ENCODE assay signal across 29 cellular contexts in genomic region chr15:77724649-77725048, GRCh38.
"Had no signal": no experiment of that assay in that cellular context is flagged by ENCODE, and none has a peak within 500 bp of the region (broad histone marks: within the 10 kb centered on the region; RNA-seq: fewer than 3 reads in every experiment).

No MANE protein-coding gene starts in this region.

- H3K27ac ChIP-seq: body of pancreas, brain microvascular endothelial cell, breast epithelium, WERI-Rb-1 had no signal

- H3K36me3 ChIP-seq: brain microvascular endothelial cell, breast epithelium, WERI-Rb-1 had no signal

- H3K4me3 ChIP-seq: body of pancreas, breast epithelium had no signal

- DNase-seq: activated CD4-positive, alpha-beta memory T cell treated with anti-CD3 and anti-CD28 coated beads, Interleukin-2, amount 10 ng/mL, durations not matched to agents 7 days and 5 days; activated CD4-positive, alpha-beta T cell treated with anti-CD3 and anti-CD28 coated beads for 1 hour; activated CD4-positive, alpha-beta T cell treated with anti-CD3 and anti-CD28 coated beads for 36 hours; activated CD4-positive, alpha-beta T cell treated with anti-CD3 and anti-CD28 coated beads for 48 hours; activated CD4-positive, alpha-beta T cell treated with anti-CD3 and anti-CD28 coated beads, Interleukin-2, amount 10 ng/mL, durations not matched to agents 7 days and 5 days; activated CD4-positive, alpha-beta T cell treated with anti-CD3 and anti-CD28 coated beads, Interleukin-2, amount 50 U/mL, for 48 hours; activated CD4-positive, CD25-positive, alpha-beta regulatory T cell; activated CD8-positive, alpha-beta memory T cell treated with anti-CD3 and anti-CD28 coated beads for 24 hours; activated CD8-positive, alpha-beta memory T cell treated with anti-CD3 and anti-CD28 coated beads, Interleukin-2, amount 10 ng/mL, durations not matched to agents 7 days and 5 days; activated CD8-positive, alpha-beta memory T cell treated with anti-CD3 and anti-CD28 coated beads, Interleukin-2, amount 50 U/mL, for 48 hours; activated CD8-positive, alpha-beta T cell treated with anti-CD3 and anti-CD28 coated beads, Interleukin-2, amount 10 ng/mL, durations not matched to agents 7 days and 5 days; activated effector memory CD4-positive, alpha-beta T cell treated with Interleukin-2 at 50 U/mL for 16 hours; activated gamma-delta T cell; activated naive CD4-positive, alpha-beta T cell treated with anti-CD3 and anti-CD28 coated beads, Interleukin-2, amount 10 ng/mL, durations not matched to agents 7 days and 5 days; activated naive CD4-positive, alpha-beta T cell treated with Interleukin-2 at 50 U/mL for 16 hours; activated naive CD8-positive, alpha-beta T cell treated with anti-CD3 and anti-CD28 coated beads, Interleukin-2, amount 10 ng/mL, durations not matched to agents 7 days and 5 days; activated naive CD8-positive, alpha-beta T cell treated with anti-CD3 and anti-CD28 coated beads, Interleukin-2, amount 50 U/mL, for 24 hours; activated T-cell treated with anti-CD3 and anti-CD28 coated beads, Interleukin-2, amount 50 U/mL, for 24 hours; activated T-cell treated with anti-CD3 and anti-CD28 coated beads, Interleukin-2, amount 50 U/mL, for 48 hours; aorta; body of pancreas; brain microvascular endothelial cell; central memory CD4-positive, alpha-beta T cell; T-cell; T-helper 17 cell; T-helper 9 cell; WERI-Rb-1 had no signal

- H3K4me1 ChIP-seq: body of pancreas, breast epithelium had no signal

- FAIRE-seq: astrocyte had no signal

- H3K9me3 ChIP-seq: body of pancreas, breast epithelium had no signal

- H3K27me3 ChIP-seq: body of pancreas, brain microvascular endothelial cell had no signal
